9 cellular contexts compared by ENCODE assay signal in the genomic region with DNA sequence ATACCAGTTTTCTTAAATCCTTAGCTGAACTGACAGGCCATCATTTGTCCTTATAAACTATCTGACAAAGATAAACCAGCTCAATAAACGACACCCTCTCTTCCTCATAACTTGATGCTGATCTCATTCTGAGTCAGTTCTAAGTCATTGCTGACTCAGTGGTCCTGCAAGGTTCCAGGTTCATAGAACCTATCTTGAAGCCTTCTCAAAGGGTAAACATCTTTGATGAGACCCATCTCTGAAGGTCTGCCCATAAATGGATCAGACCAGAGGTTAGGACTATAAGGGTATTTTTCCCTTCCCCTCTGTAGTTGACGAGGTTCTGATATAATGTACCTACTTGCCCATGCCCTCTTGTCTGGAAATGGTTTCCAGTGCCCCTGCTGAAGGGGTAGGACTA. TPM values are rescaled to one million over a fixed set of nuclear protein-coding genes. Genes with fewer than 3 reads are reported as not detected.
DNase-seq lines count a peak whose midpoint lies in the region; ATAC-seq, FAIRE-seq and TF ChIP-seq lines count a peak whose summit lies in the region.
"Had no signal": no experiment of that assay in that cellular context is flagged by ENCODE, and none has a peak within 500 bp of the region (broad histone marks: within the 10 kb centered on the region; RNA-seq: fewer than 3 reads in every experiment).

No MANE protein-coding gene starts in this region.

- peaks cover 6% of the 10 kb centered on the region for H3K36me3 Mint-ChIP-seq in natural killer cell

- H3K4me1 Mint-ChIP-seq in natural killer cell: peaks cover 8 to 13% of the 10 kb centered on the region in 2 donors

- TF ChIP-seq CTCF in GM12865 (IDR thresholded peaks at IDR 0.05; ENCODE audit: insufficient read depth, low read depth, low read length, missing control alignments): no peak
- TF ChIP-seq CTCF in natural killer cell (IDR thresholded peaks at IDR 0.05): no peak

- H3K9me3 Mint-ChIP-seq in natural killer cell: no peaks in the 10 kb centered on the region

- H3K4me3 ChIP-seq in GM12865 (ENCODE audit: low read depth, low read length): no peak overlapping the region
- H3K4me3 ChIP-seq: right lobe of liver had no signal

- H3K4me3 Mint-ChIP-seq in natural killer cell: no peak overlapping the region

- intact Hi-C loops in natural killer cell (cut with micrococcal nuclease): no loop called here

- FAIRE-seq in GM19239 (lab: Jason Lieb, UNC): no peak

- peak; percentile 27 for DNase-seq in GM12865 (ENCODE audit: low read depth)
- peak; percentile 89 for DNase-seq in HT1080 (ENCODE audit: low read depth)
- DNase-seq in amniotic epithelial cell (ENCODE audit: low read depth): peak; percentile 76
- DNase-seq in natural killer cell: no peak
- DNase-seq in GM19239 (ENCODE audit: insufficient read length, low spot score): no peak
- DNase-seq in nucleus accumbens (lab: John Stamatoyannopoulos, UW): no peak
- no peak for DNase-seq in NOMO-1 treated with DMSO at 0.1 percent for 48 hours (lab: John Stamatoyannopoulos, UW; ENCODE audit: unreplicated experiment)
- DNase-seq: right lobe of liver had no signal

- ATAC-seq in natural killer cell (no peak), HG02571 (IDR thresholded peaks at IDR 0.05; ENCODE audit: unreplicated experiment) (no peak)

- H3K27me3 Mint-ChIP-seq in natural killer cell (ENCODE audit: low read depth in 2 of 2): no peaks in the 10 kb centered on the region

- H3K27ac Mint-ChIP-seq in natural killer cell: peak overlapping the region; percentile 21 to 47

RNA-seq across cellular contexts. Expression of a gene that starts 11.9 kb away (rescaled TPM):
- total RNA-seq in HT1080 (2014; rRNA removed; shearing (Covaris generic)): 16.8 and 31.0 TPM in 2 replicates
- 15.2 and 19.7 TPM in 2 replicates for polyA plus RNA-seq in HT1080 (2015; cell fraction: cytosol; rRNA removed)
- polyA plus RNA-seq in HT1080 (2015; cell fraction: nucleus; rRNA removed): 58.2 and 58.4 TPM in 2 replicates
- total RNA-seq in natural killer cell: 10 to 100 TPM; 25.8 to 34.4 (median 30.7) TPM

RNA-seq across cellular contexts. Expression of a gene that starts 28.7 kb away (rescaled TPM):
- 17.1 and 20.0 TPM in 2 replicates for total RNA-seq in HT1080 (2014; rRNA removed; shearing (Covaris generic))
- polyA plus RNA-seq in HT1080 (2015; cell fraction: cytosol; rRNA removed): 16.6 and 19.5 TPM in 2 replicates
- 37.9 and 44.5 TPM in 2 replicates for polyA plus RNA-seq in HT1080 (2015; cell fraction: nucleus; rRNA removed)
- 10 to 100 TPM; 35.8 to 45.3 (median 45.2) TPM for total RNA-seq in natural killer cell

Comparison
In these comparisons a context has a peak if more than half of its experiments do, and no peak if none do; other contexts are left out.
1. DNase-seq: peak in GM12865 (single experiment), HT1080 (single experiment) and amniotic epithelial cell (single experiment); none in natural killer cell (single experiment), GM19239 (single experiment), nucleus accumbens (0 of 56) and NOMO-1 treated with DMSO at 0.1 percent for 48 hours (single experiment).